ENCODE assay signal across 13 cellular contexts in genomic region chr1:40784771-40785151, GRCh38. TPM values are rescaled to one million over a fixed set of nuclear protein-coding genes. Genes with fewer than 3 reads are reported as not detected.
DNase-seq lines count a peak whose midpoint lies in the region; ATAC-seq and TF ChIP-seq lines count a peak whose summit lies in the region.
"Had no signal": no experiment of that assay in that cellular context is flagged by ENCODE, and none has a peak within 500 bp of the region (broad histone marks: within the 10 kb centered on the region; RNA-seq: fewer than 3 reads in every experiment).

No MANE protein-coding gene starts in this region.

- peaks cover 10% of the 10 kb centered on the region for H3K4me1 Mint-ChIP-seq in T-helper 17 cell

- H3K27ac ChIP-seq in left ventricle myocardium inferior (replicated peaks) (peak overlapping the region; percentile 67), gastrocnemius medialis (peak overlapping the region; percentile 79 to 93 (median 85))

- H3K9me3 ChIP-seq in T-helper 17 cell (ENCODE audit: control insufficient read depth, low read length, poor library complexity, severe bottlenecking) = no peaks in the 10 kb centered on the region
- H3K9me3 ChIP-seq in left ventricle myocardium inferior (replicated peaks) = no peaks in the 10 kb centered on the region
- no peaks in the 10 kb centered on the region for H3K9me3 ChIP-seq in gastrocnemius medialis
- H3K9me3 ChIP-seq: body of pancreas had no signal

- intact Hi-C loops in left ventricle myocardium inferior (cut with micrococcal nuclease) (no loop called here), gastrocnemius medialis (cut with DNase I; ENCODE audit: low total_unique reads) (loop anchor here (5.0 kb wide), 2 partner anchors 78 to 92 kb away; partner anchors contain the start of genes CITED4 and NFYC)

- peaks cover 37% of the 10 kb centered on the region for H3K27me3 Mint-ChIP-seq in T-helper 17 cell

- H3K27me3 ChIP-seq in left ventricle myocardium inferior (ENCODE audit: low read depth) = no peaks in the 10 kb centered on the region
- H3K27me3 ChIP-seq in gastrocnemius medialis = no peaks in the 10 kb centered on the region
- H3K27me3 ChIP-seq: body of pancreas had no signal

- TF ChIP-seq CTCF in left ventricle myocardium inferior (IDR thresholded peaks at IDR 0.05; ENCODE audit: borderline replicate concordance) = no peak
- TF ChIP-seq CTCF in gastrocnemius medialis (IDR thresholded peaks at IDR 0.05 in 4 of 5, conservative IDR thresholded peaks at IDR 0.05 in 1 of 5) = no peak

- H3K4me3 Mint-ChIP-seq in T-helper 17 cell = peak overlapping the region; percentile 82

- DNase-seq in DMS 273 (lab: John Stamatoyannopoulos, UW; ENCODE audit: unreplicated experiment) (peak; percentile 95), DMS 273 treated with DMSO at 0.1 percent for 48 hours (lab: John Stamatoyannopoulos, UW) (no peak), T-helper 17 cell (no peak), left ventricle myocardium inferior (no peak), gastrocnemius medialis (peak in 1 of 2 donors; percentile 46), middle frontal gyrus (ENCODE audit: extremely low spot score, low spot score) (no peak)
- DNase-seq in stimulated activated CD4-positive, alpha-beta T cell treated with anti-CD3 and anti-CD28 coated beads, Interleukin-4, amount 100 ng/mL, for 24 hours = no peak
- no peak for DNase-seq in activated CD4-positive, CD25-positive, alpha-beta regulatory T cell treated with anti-CD3 and anti-CD28 coated beads, Interleukin-2, amount 50 U/mL, for 72 hours
- DNase-seq: MM.1S, OCI-M1 had no signal

- peak in 1 of 2 donors; percentile 14 for TF ChIP-seq POLR2A in gastrocnemius medialis (IDR thresholded peaks at IDR 0.05)

- H3K4me3 ChIP-seq in left ventricle myocardium inferior (peak overlapping the region; percentile 70), gastrocnemius medialis (peak overlapping the region; percentile 50 to 58 (median 53))
- H3K4me3 ChIP-seq: body of pancreas had no signal

- in situ Hi-C loops in gastrocnemius medialis (cut with MboI; ENCODE audit: low sequenced_read_pairs in 4 of 4) = no loop called here

- ATAC-seq in T-helper 17 cell (no peak), gastrocnemius medialis (peak; percentile 35 to 55)
- ATAC-seq: activated CD4-positive, CD25-positive, alpha-beta regulatory T cell treated with anti-CD3 and anti-CD28 coated beads, Interleukin-2, amount 50 U/mL, for 24 hours had no signal

- no peaks in the 10 kb centered on the region for H3K36me3 ChIP-seq in left ventricle myocardium inferior
- no peaks in the 10 kb centered on the region for H3K36me3 ChIP-seq in gastrocnemius medialis

- peaks cover 4% of the 10 kb centered on the region for H3K36me3 Mint-ChIP-seq in T-helper 17 cell (ENCODE audit: low read depth)

- H3K4me1 ChIP-seq in left ventricle myocardium inferior = peaks cover 39% of the 10 kb centered on the region
- peaks cover 0 to 24% of the 10 kb centered on the region in 2 donors for H3K4me1 ChIP-seq in gastrocnemius medialis

- no peak overlapping the region for H3K27ac Mint-ChIP-seq in T-helper 17 cell

RNA-seq across cellular contexts. Expression of gene KCNQ4, which starts 1.2 kb away (rescaled TPM):
- total RNA-seq in T-helper 17 cell (under 1 TPM; 0.17 to 0.86 TPM), left ventricle myocardium inferior (1.5 TPM), gastrocnemius medialis (1 to 10 TPM; 2.9 to 8.2 (median 3.5) TPM)
- total RNA-seq: A172 had no signal
